In genomic region chr4:16224669-16225068, GRCh38 we compare ENCODE assay signal across 1 cellular context.
TF ChIP-seq lines count a peak whose summit lies in the region.

No MANE protein-coding gene starts in this region.

TF ChIP-seq in K562, 482 proteins besides CTCF, POLR2A, EP300 and RAD21:
- TF ChIP-seq NFRKB (IDR thresholded peaks at IDR 0.05; ENCODE audit: low read depth) (0 out of 2 replicates have a peak, but pooled peaks have one; percentile 25), CXXC5 (CRISPR knock-in tag; IDR thresholded peaks at IDR 0.05) (no peak), ZNF280A (IDR thresholded peaks at IDR 0.05; ENCODE audit: low read depth, partially characterized antibody) (no peak)
